Comparison of ENCODE assay signal across 15 cellular contexts in genomic region chr14:68486809-68487208, GRCh38.
DNase-seq lines count a peak whose midpoint lies in the region; ATAC-seq and TF ChIP-seq lines count a peak whose summit lies in the region.
"Had no signal": no experiment of that assay in that cellular context is flagged by ENCODE, and none has a peak within 500 bp of the region (broad histone marks: within the 10 kb centered on the region; RNA-seq: fewer than 3 reads in every experiment).

No MANE protein-coding gene starts in this region.

- H2BK20ac ChIP-seq in IMR-90 (ENCODE audit: low read depth, low read length), result no peak overlapping the region

- no TSS peak for BruUV-seq in IMR-90 (replicated peaks; lab: Mats Ljungman, UMichigan)

- H4K8ac ChIP-seq in IMR-90 (ENCODE audit: low read depth in 2 of 2, low read length in 2 of 2), result no peak overlapping the region
- no peak overlapping the region for H4K8ac ChIP-seq in trophoblast cell (ENCODE audit: low read depth, low read length)

- H2BK120ac ChIP-seq in IMR-90 (ENCODE audit: low read depth, low read length), result no peak overlapping the region
- H2BK120ac ChIP-seq in trophoblast cell (ENCODE audit: insufficient read depth, low read length, poor library complexity), result peak overlapping the region; percentile 35

- H3K4me3 Mint-ChIP-seq in CD4-positive, CD25-positive, alpha-beta regulatory T cell, result no peak overlapping the region

- no peaks in the 10 kb centered on the region for H3K27me3 Mint-ChIP-seq in CD4-positive, CD25-positive, alpha-beta regulatory T cell

- in situ Hi-C loops in IMR-90 (cut with MboI; ENCODE audit: low sequenced_read_pairs), result no loop called here

- H4K12ac ChIP-seq in trophoblast cell (ENCODE audit: low read depth, low read length), result no peak overlapping the region

- H3K18ac ChIP-seq in IMR-90 (ENCODE audit: low read depth, low read length), result peak overlapping the region; percentile 41; the same call in 1 of the 2 replicates
- H3K18ac ChIP-seq in trophoblast cell (ENCODE audit: low read length), result no peak overlapping the region

- CTCF ChIA-PET in IMR-90 (lab: Yijun Ruan, JAX), result no interaction called here

- H3K27me3 ChIP-seq in CD4-positive, CD25-positive, alpha-beta regulatory T cell (ENCODE audit: control insufficient read depth, insufficient read depth, low read length), result no peaks in the 10 kb centered on the region
- no peaks in the 10 kb centered on the region for H3K27me3 ChIP-seq in IMR-90 (ENCODE audit: control insufficient read depth, insufficient read depth, low read length)
- no peaks in the 10 kb centered on the region for H3K27me3 ChIP-seq in trophoblast cell (ENCODE audit: insufficient read depth, low read length)
- H3K27me3 ChIP-seq in tibial artery, result no peaks in the 10 kb centered on the region
- H3K27me3 ChIP-seq: BLaER1 treated with 17β-estradiol and CSF1 and Interleukin-3, amounts not matched to agents 10 nM and 100 nM; Peyer's patch had no signal

- H3K79me2 ChIP-seq in trophoblast cell (ENCODE audit: control insufficient read depth, insufficient read depth, low read length, poor library complexity), result no peaks in the 10 kb centered on the region

- H4K5ac ChIP-seq in IMR-90 (ENCODE audit: low read depth, low read length), result no peak overlapping the region

- 0 out of 3 replicates have a peak overlapping the region, but pooled peaks have one; percentile 58 for H2BK15ac ChIP-seq in IMR-90 (ENCODE audit: low read depth, low read length)

- H3K4me1 ChIP-seq in CD4-positive, CD25-positive, alpha-beta regulatory T cell (ENCODE audit: control insufficient read depth, insufficient read depth, low read length, poor library complexity, severe bottlenecking), result peaks cover 19% of the 10 kb centered on the region
- H3K4me1 ChIP-seq in IMR-90 (ENCODE audit: control insufficient read depth, insufficient read depth, low read length), result 0 out of 2 replicates have a peak, but pooled peaks cover 2% of the 10 kb centered on the region
- H3K4me1 ChIP-seq in trophoblast cell (ENCODE audit: control insufficient read depth in 1 of 2, insufficient read depth in 2 of 2, low read length in 2 of 2), result peaks cover 15 to 22% of the 10 kb centered on the region in 2 experiments
- H3K4me1 ChIP-seq in tibial artery, result peaks cover 0 to 15% (median 2%) of the 10 kb centered on the region in 4 donors
- H3K4me1 ChIP-seq: Peyer's patch had no signal

- no peak overlapping the region for H3K56ac ChIP-seq in IMR-90 (ENCODE audit: extremely low read depth, insufficient read depth, low read length)

- dilution Hi-C loops in IMR-90 (cut with HindIII; ENCODE audit: low sequenced_read_pairs, unreplicated experiment), result no loop called here

- no peak overlapping the region for H3K23ac ChIP-seq in IMR-90 (ENCODE audit: low read depth, low read length)
- H3K23ac ChIP-seq in trophoblast cell (ENCODE audit: low read length), result no peak overlapping the region

- H3K9ac ChIP-seq in IMR-90 (ENCODE audit: low read depth, low read length), result no peak overlapping the region
- H3K9ac ChIP-seq in trophoblast cell (ENCODE audit: low read length), result no peak overlapping the region
- H3K9ac ChIP-seq: BLaER1 treated with 17β-estradiol and CSF1 and Interleukin-3, amounts not matched to agents 10 nM and 100 nM had no signal

- no peak for TF ChIP-seq RAD21 in IMR-90 (IDR thresholded peaks at IDR 0.05; ENCODE audit: low read length)

- POLR2A ChIA-PET in IMR-90 (lab: Charles Lee; ENCODE audit: unreplicated experiment), result no interaction called here

- intact Hi-C loops in IMR-90 (cut with micrococcal nuclease), result no loop called here
- intact Hi-C loops in tibial artery (cut with DNase I; ENCODE audit: low total_unique reads), result no loop called here

- peak overlapping the region; percentile 52; the same call in 1 of the 2 replicates for H2AK5ac ChIP-seq in IMR-90 (ENCODE audit: low read depth, low read length)
- H2AK5ac ChIP-seq in trophoblast cell (ENCODE audit: low read length), result peak overlapping the region; percentile 91

- peak overlapping the region in 2 of 3 donors; percentile 11 to 87 for H3K27ac Mint-ChIP-seq in CD4-positive, CD25-positive, alpha-beta regulatory T cell

- peak overlapping the region; percentile 92 for H2BK12ac ChIP-seq in trophoblast cell (ENCODE audit: low read length)

- peaks cover 8 to 55% (median 36%) of the 10 kb centered on the region in 4 donors for H3K4me1 Mint-ChIP-seq in CD4-positive, CD25-positive, alpha-beta regulatory T cell

- H4K91ac ChIP-seq in IMR-90 (ENCODE audit: insufficient read depth, low read depth, low read length) (no peak overlapping the region), trophoblast cell (ENCODE audit: low read depth, low read length) (peak overlapping the region; percentile 45)

- ATAC-seq in CD4-positive, CD25-positive, alpha-beta regulatory T cell (ENCODE audit: low read depth in 2 of 2), result no peak
- ATAC-seq in IMR-90 (ENCODE audit: low read depth) (no peak), left lobe of liver (peak; percentile 45), GM21526 (IDR thresholded peaks at IDR 0.05; ENCODE audit: low FRiP score, unreplicated experiment) (no peak)
- ATAC-seq: Right ventricle myocardium inferior had no signal

- H3K36me3 Mint-ChIP-seq in CD4-positive, CD25-positive, alpha-beta regulatory T cell, result no peaks in the 10 kb centered on the region

- H4K20me1 ChIP-seq in IMR-90 (ENCODE audit: insufficient read depth, low read length), result no peaks in the 10 kb centered on the region
- H4K20me1 ChIP-seq: BLaER1 treated with 17β-estradiol and CSF1 and Interleukin-3, amounts not matched to agents 10 nM and 100 nM had no signal

- H3K4ac ChIP-seq in IMR-90 (ENCODE audit: low read depth, low read length) (0 out of 2 replicates have a peak overlapping the region, but pooled peaks have one; percentile 16), trophoblast cell (ENCODE audit: low read depth, low read length) (no peak overlapping the region)

- no peak overlapping the region for H2AFZ ChIP-seq in IMR-90 (replicated peaks; ENCODE audit: low read length, poor library complexity)
- no peak overlapping the region for H2AFZ ChIP-seq in trophoblast cell (ENCODE audit: insufficient read depth, low read length, poor library complexity)

- H3K4me2 ChIP-seq in IMR-90 (ENCODE audit: low read depth, low read length) (no peak overlapping the region), trophoblast cell (ENCODE audit: low read length) (no peak overlapping the region)

- H3K9me3 Mint-ChIP-seq in CD4-positive, CD25-positive, alpha-beta regulatory T cell, result peaks cover 0 to 2% (median 0%) of the 10 kb centered on the region in 7 donors

- no peak overlapping the region for H3K4me3 ChIP-seq in CD4-positive, CD25-positive, alpha-beta regulatory T cell (ENCODE audit: low read depth, low read length)
- H3K4me3 ChIP-seq in IMR-90 (ENCODE audit: insufficient read depth, low read depth, low read length), result no peak overlapping the region
- H3K4me3 ChIP-seq in trophoblast cell (ENCODE audit: low read depth, low read length), result no peak overlapping the region
- no peak overlapping the region for H3K4me3 ChIP-seq in tibial artery
- H3K4me3 ChIP-seq: BLaER1 treated with 17β-estradiol and CSF1 and Interleukin-3, amounts not matched to agents 10 nM and 100 nM; Peyer's patch had no signal

- TF ChIP-seq POLR2A in IMR-90 (IDR thresholded peaks at IDR 0.05; ENCODE audit: low read depth, low read length), result no peak

- H3K14ac ChIP-seq in IMR-90 (replicated peaks; ENCODE audit: low read depth, low read length) (no peak overlapping the region), trophoblast cell (ENCODE audit: low read length) (peak overlapping the region; percentile 6)

- H2AK9ac ChIP-seq in IMR-90 (replicated peaks; ENCODE audit: low read depth, low read length, poor library complexity), result no peak overlapping the region

- no peaks in the 10 kb centered on the region for H3K36me3 ChIP-seq in CD4-positive, CD25-positive, alpha-beta regulatory T cell (ENCODE audit: control insufficient read depth, insufficient read depth, low read length)
- H3K36me3 ChIP-seq in IMR-90 (ENCODE audit: control insufficient read depth, insufficient read depth, low read length) (no peaks in the 10 kb centered on the region), trophoblast cell (ENCODE audit: control insufficient read depth in 1 of 2, insufficient read depth in 2 of 2, low read length in 2 of 2) (no peaks in the 10 kb centered on the region), tibial artery (no peaks in the 10 kb centered on the region)
- H3K36me3 ChIP-seq: BLaER1 treated with 17β-estradiol and CSF1 and Interleukin-3, amounts not matched to agents 10 nM and 100 nM; Peyer's patch had no signal

- H3K79me1 ChIP-seq in IMR-90 (ENCODE audit: low read depth in 1 of 2, low read length in 2 of 2) (no peaks in the 10 kb centered on the region), trophoblast cell (ENCODE audit: low read length) (peaks cover 23% of the 10 kb centered on the region)

- TF ChIP-seq CTCF in IMR-90 (conservative IDR thresholded peaks at IDR 0.05; ENCODE audit: low read depth, low read length) (no peak), tibial artery (IDR thresholded peaks at IDR 0.05) (no peak)

- H3K27ac ChIP-seq in CD4-positive, CD25-positive, alpha-beta regulatory T cell (ENCODE audit: insufficient read depth, low read length, poor library complexity, severe bottlenecking), result no peak overlapping the region
- H3K27ac ChIP-seq in IMR-90 (ENCODE audit: insufficient read depth, low read length) (no peak overlapping the region), trophoblast cell (ENCODE audit: low read depth, low read length) (no peak overlapping the region), tibial artery (no peak overlapping the region)
- H3K27ac ChIP-seq: Peyer's patch had no signal

- no CpG with 5 or more reads among the region's 6 CpGs for WGBS in IMR-90 (ENCODE audit: extremely low coverage in 2 of 2, insufficient read length in 1 of 2), 2 experiments
- WGBS in trophoblast cell (ENCODE audit: extremely low coverage, insufficient coverage, insufficient read length), result no CpG with 5 or more reads among the region's 6 CpGs

- no peak for DNase-seq in CD4-positive, CD25-positive, alpha-beta regulatory T cell
- DNase-seq in IMR-90 (no peak), left lobe of liver (ENCODE audit: low spot score) (no peak), trophoblast cell (no peak), T1000 (lab: John Stamatoyannopoulos, UW) (no peak), iPS-NIHi7 (ENCODE audit: extremely low spot score) (no peak), tibial artery (no peak)
- DNase-seq: DMS79 treated with DMSO at 0.1 percent for 48 hours; HCEC 1CT; NCI-H446 treated with DMSO at 0.1 percent for 48 hours; NK-92 treated with Interleukin-12 subunit alpha and Interleukin-12 subunit beta, amount 100 ng/mL, for 24 hours; Peyer's patch had no signal

- 0 out of 2 replicates have a peak, but pooled peaks cover 3% of the 10 kb centered on the region for H3K9me1 ChIP-seq in IMR-90 (ENCODE audit: insufficient read depth, low read length)

- H2BK5ac ChIP-seq in IMR-90 (ENCODE audit: low read depth, low read length, poor library complexity, severe bottlenecking), result no peak overlapping the region
- H2BK5ac ChIP-seq in trophoblast cell (ENCODE audit: low read depth, low read length, poor library complexity), result no peak overlapping the region

- no peaks in the 10 kb centered on the region for H3K9me3 ChIP-seq in CD4-positive, CD25-positive, alpha-beta regulatory T cell (ENCODE audit: control insufficient read depth in 2 of 2, low read length in 2 of 2)
- H3K9me3 ChIP-seq in IMR-90 (ENCODE audit: control insufficient read depth, insufficient read depth, low read length), result no peaks in the 10 kb centered on the region
- H3K9me3 ChIP-seq in trophoblast cell (ENCODE audit: insufficient read depth, low read depth, low read length), result no peaks in the 10 kb centered on the region
- H3K9me3 ChIP-seq in tibial artery, result no peaks in the 10 kb centered on the region
- H3K9me3 ChIP-seq: Peyer's patch had no signal
